14 cellular contexts compared by ENCODE assay signal in the genomic region with DNA sequence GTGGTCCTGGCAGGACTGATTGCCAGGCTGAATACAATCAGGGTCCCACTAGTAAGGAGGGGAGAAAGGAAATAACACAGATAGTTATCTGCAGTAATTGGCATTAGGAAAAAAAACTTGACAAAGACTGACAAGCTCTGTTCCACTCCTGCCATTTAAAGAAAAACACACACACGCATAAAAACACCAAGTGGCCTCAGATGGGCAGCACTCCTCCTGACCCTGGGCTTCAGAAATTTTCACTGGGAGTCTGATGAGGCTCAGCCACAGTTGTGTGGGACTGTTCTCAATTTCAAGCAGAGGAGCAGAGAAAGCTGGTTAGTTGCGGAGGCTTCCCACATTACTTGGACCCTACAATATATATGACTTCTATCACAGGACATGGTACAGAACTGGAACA.
DNase-seq lines count a peak whose midpoint lies in the region; ATAC-seq and TF ChIP-seq lines count a peak whose summit lies in the region.
"Had no signal": no experiment of that assay in that cellular context is flagged by ENCODE, and none has a peak within 500 bp of the region (broad histone marks: within the 10 kb centered on the region; RNA-seq: fewer than 3 reads in every experiment).

No MANE protein-coding gene starts in this region.

- H3K27ac Mint-ChIP-seq in CD4-positive, CD25-positive, alpha-beta regulatory T cell = peak overlapping the region in 2 of 3 donors; percentile 8 to 34
- peak overlapping the region; percentile 41 to 51 for H3K27ac Mint-ChIP-seq in effector memory CD8-positive, alpha-beta T cell
- H3K27ac Mint-ChIP-seq in naive thymus-derived CD8-positive, alpha-beta T cell = peak overlapping the region in 8 of 10 donors; percentile 37 to 78 (median 69)

- BruUV-seq in IMR-90 (replicated peaks; lab: Mats Ljungman, UMichigan) = no TSS peak

- no CpG with 5 or more reads among the region's 2 CpGs for WGBS in IMR-90 (ENCODE audit: extremely low coverage in 2 of 2, insufficient read length in 1 of 2), 2 experiments
- 80 to 84% methylated on average over 2 of the region's 2 CpGs for WGBS in lower leg skin, 2 donors

- no peak overlapping the region for H4K5ac ChIP-seq in IMR-90 (ENCODE audit: low read depth, low read length)

- H3K4me2 ChIP-seq in IMR-90 (ENCODE audit: low read depth, low read length) = no peak overlapping the region

- H3K27ac ChIP-seq in CD4-positive, CD25-positive, alpha-beta regulatory T cell (ENCODE audit: insufficient read depth, low read length, poor library complexity, severe bottlenecking) = no peak overlapping the region
- no peak overlapping the region for H3K27ac ChIP-seq in IMR-90 (ENCODE audit: insufficient read depth, low read length)
- H3K27ac ChIP-seq: lower lobe of right lung had no signal

- H2AFZ ChIP-seq in IMR-90 (replicated peaks; ENCODE audit: low read length, poor library complexity) = no peak overlapping the region

- H3K36me3 Mint-ChIP-seq in CD4-positive, CD25-positive, alpha-beta regulatory T cell = peaks cover 6% of the 10 kb centered on the region
- peaks cover 34% of the 10 kb centered on the region for H3K36me3 Mint-ChIP-seq in effector memory CD8-positive, alpha-beta T cell (ENCODE audit: insufficient read depth)
- peaks cover 0 to 32% (median 13%) of the 10 kb centered on the region in 3 donors for H3K36me3 Mint-ChIP-seq in naive thymus-derived CD8-positive, alpha-beta T cell

- CTCF ChIA-PET in IMR-90 (lab: Yijun Ruan, JAX) = no interaction called here

- intact Hi-C loops in IMR-90 (cut with micrococcal nuclease) = no loop called here
- intact Hi-C loops in lower leg skin (cut with DNase I; ENCODE audit: low total_unique reads) = loop anchor here (10.0 kb wide), 1 partner anchor 1903 kb away; no protein-coding TSS in a partner anchor

- DNase-seq in CD4-positive, CD25-positive, alpha-beta regulatory T cell = no peak
- no peak for DNase-seq in IMR-90
- no peak for DNase-seq in effector memory CD8-positive, alpha-beta T cell
- DNase-seq in naive thymus-derived CD8-positive, alpha-beta T cell = no peak
- DNase-seq in NCI-H2196 (lab: John Stamatoyannopoulos, UW; ENCODE audit: unreplicated experiment) = no peak
- DNase-seq in omental fat pad (ENCODE audit: low spot score) = no peak
- DNase-seq in lower leg skin (ENCODE audit: low spot score in 2 of 2) = no peak
- DNase-seq: activated T-cell treated with anti-CD3 and anti-CD28 coated beads, Interleukin-2, amount 50 U/mL, for 1 hour; EL; lower lobe of right lung; NCI-H510A; nucleus accumbens; spleen had no signal

- H2BK20ac ChIP-seq in IMR-90 (ENCODE audit: low read depth, low read length) = no peak overlapping the region

- H3K27me3 Mint-ChIP-seq in CD4-positive, CD25-positive, alpha-beta regulatory T cell = no peaks in the 10 kb centered on the region
- no peaks in the 10 kb centered on the region for H3K27me3 Mint-ChIP-seq in effector memory CD8-positive, alpha-beta T cell
- H3K27me3 Mint-ChIP-seq in naive thymus-derived CD8-positive, alpha-beta T cell = no peaks in the 10 kb centered on the region

- no peaks in the 10 kb centered on the region for H3K27me3 ChIP-seq in CD4-positive, CD25-positive, alpha-beta regulatory T cell (ENCODE audit: control insufficient read depth, insufficient read depth, low read length)
- no peaks in the 10 kb centered on the region for H3K27me3 ChIP-seq in IMR-90 (ENCODE audit: control insufficient read depth, insufficient read depth, low read length)
- H3K27me3 ChIP-seq: BLaER1 treated with 17β-estradiol and CSF1 and Interleukin-3, amounts not matched to agents 10 nM and 100 nM; spleen had no signal

- TF ChIP-seq POLR2A in IMR-90 (IDR thresholded peaks at IDR 0.05; ENCODE audit: low read depth, low read length) = 0 out of 2 replicates have a peak, but pooled peaks have one; percentile 21
- TF ChIP-seq POLR2A in lower leg skin (IDR thresholded peaks at IDR 0.05) = no peak

- H3K9me3 Mint-ChIP-seq in CD4-positive, CD25-positive, alpha-beta regulatory T cell = peaks cover 0 to 1% (median 0%) of the 10 kb centered on the region in 7 donors
- H3K9me3 Mint-ChIP-seq in effector memory CD8-positive, alpha-beta T cell = no peaks in the 10 kb centered on the region
- no peaks in the 10 kb centered on the region for H3K9me3 Mint-ChIP-seq in naive thymus-derived CD8-positive, alpha-beta T cell

- H3K9me3 ChIP-seq in CD4-positive, CD25-positive, alpha-beta regulatory T cell (ENCODE audit: control insufficient read depth in 2 of 2, low read length in 2 of 2) = no peaks in the 10 kb centered on the region
- no peaks in the 10 kb centered on the region for H3K9me3 ChIP-seq in IMR-90 (ENCODE audit: control insufficient read depth, insufficient read depth, low read length)
- H3K9me3 ChIP-seq: lower lobe of right lung, spleen had no signal

- H3K4me1 Mint-ChIP-seq in CD4-positive, CD25-positive, alpha-beta regulatory T cell = peaks cover 15 to 47% (median 39%) of the 10 kb centered on the region in 4 donors
- H3K4me1 Mint-ChIP-seq in effector memory CD8-positive, alpha-beta T cell (ENCODE audit: low read depth in 2 of 2) = peaks cover 22 to 23% of the 10 kb centered on the region in 2 donors
- H3K4me1 Mint-ChIP-seq in naive thymus-derived CD8-positive, alpha-beta T cell = peaks cover 13 to 55% (median 48%) of the 10 kb centered on the region in 4 donors

- H3K56ac ChIP-seq in IMR-90 (ENCODE audit: extremely low read depth, insufficient read depth, low read length) = no peak overlapping the region

- no peak overlapping the region for H3K4me3 Mint-ChIP-seq in CD4-positive, CD25-positive, alpha-beta regulatory T cell
- no peak overlapping the region for H3K4me3 Mint-ChIP-seq in effector memory CD8-positive, alpha-beta T cell
- H3K4me3 Mint-ChIP-seq in naive thymus-derived CD8-positive, alpha-beta T cell = no peak overlapping the region

- H3K4ac ChIP-seq in IMR-90 (ENCODE audit: low read depth, low read length) = no peak overlapping the region

- H3K9me1 ChIP-seq in IMR-90 (ENCODE audit: insufficient read depth, low read length) = peaks cover 18% of the 10 kb centered on the region

- no peak overlapping the region for H4K8ac ChIP-seq in IMR-90 (ENCODE audit: low read depth in 2 of 2, low read length in 2 of 2)

- TF ChIP-seq CTCF in IMR-90 (conservative IDR thresholded peaks at IDR 0.05; ENCODE audit: low read depth, low read length) (no peak), omental fat pad (IDR thresholded peaks at IDR 0.05) (no peak), lower leg skin (IDR thresholded peaks at IDR 0.05) (no peak)

- H3K4me3 ChIP-seq in CD4-positive, CD25-positive, alpha-beta regulatory T cell (ENCODE audit: low read depth, low read length) = no peak overlapping the region
- no peak overlapping the region for H3K4me3 ChIP-seq in IMR-90 (ENCODE audit: insufficient read depth, low read depth, low read length)
- no peak overlapping the region for H3K4me3 ChIP-seq in lower leg skin (ENCODE audit: low read depth, poor library complexity, severe bottlenecking)
- H3K4me3 ChIP-seq: BLaER1 treated with 17β-estradiol and CSF1 and Interleukin-3, amounts not matched to agents 10 nM and 100 nM; lower lobe of right lung; spleen had no signal

- H3K4me1 ChIP-seq in CD4-positive, CD25-positive, alpha-beta regulatory T cell (ENCODE audit: control insufficient read depth, insufficient read depth, low read length, poor library complexity, severe bottlenecking) = peaks cover 22% of the 10 kb centered on the region
- peaks cover 2% of the 10 kb centered on the region; the same call in 1 of the 2 replicates for H3K4me1 ChIP-seq in IMR-90 (ENCODE audit: control insufficient read depth, insufficient read depth, low read length)

- POLR2A ChIA-PET in IMR-90 (lab: Charles Lee; ENCODE audit: unreplicated experiment) = no interaction called here
- POLR2A ChIA-PET in naive thymus-derived CD8-positive, alpha-beta T cell (lab: Charles Lee) = interaction anchor here (2.0 kb wide), 1 partner anchor 15 kb away, joined by 4 read pairs; no protein-coding TSS in a partner anchor

- H2AK5ac ChIP-seq in IMR-90 (ENCODE audit: low read depth, low read length) = no peak overlapping the region

- no peak overlapping the region for H3K18ac ChIP-seq in IMR-90 (ENCODE audit: low read depth, low read length)

- H3K36me3 ChIP-seq in CD4-positive, CD25-positive, alpha-beta regulatory T cell (ENCODE audit: control insufficient read depth, insufficient read depth, low read length) = peaks cover 15% of the 10 kb centered on the region
- H3K36me3 ChIP-seq in IMR-90 (ENCODE audit: control insufficient read depth, insufficient read depth, low read length) = peaks cover 20% of the 10 kb centered on the region

- H3K14ac ChIP-seq in IMR-90 (replicated peaks; ENCODE audit: low read depth, low read length) = no peak overlapping the region

- H4K20me1 ChIP-seq in IMR-90 (ENCODE audit: insufficient read depth, low read length) = peaks cover 69% of the 10 kb centered on the region

- ATAC-seq in CD4-positive, CD25-positive, alpha-beta regulatory T cell (ENCODE audit: low read depth in 2 of 2) = no peak
- ATAC-seq in IMR-90 (ENCODE audit: low read depth) (no peak), omental fat pad (ENCODE audit: low FRiP score) (no peak)
- ATAC-seq in effector memory CD8-positive, alpha-beta T cell (replicated peaks) = no peak
- ATAC-seq in naive thymus-derived CD8-positive, alpha-beta T cell = peak in 1 of 2 donors; percentile 11

- H2BK5ac ChIP-seq in IMR-90 (ENCODE audit: low read depth, low read length, poor library complexity, severe bottlenecking) = no peak overlapping the region

- H4K91ac ChIP-seq in IMR-90 (ENCODE audit: insufficient read depth, low read depth, low read length) = no peak overlapping the region

- in situ Hi-C loops in IMR-90 (cut with MboI; ENCODE audit: low sequenced_read_pairs) = loop anchor here (10.0 to 25.0 kb wide), 2 partner anchors 107 to 494 kb away; no protein-coding TSS in a partner anchor

- H3K79me1 ChIP-seq in IMR-90 (ENCODE audit: low read depth in 1 of 2, low read length in 2 of 2) = peaks cover 45 to 66% of the 10 kb centered on the region in 2 experiments

- TF ChIP-seq RAD21 in IMR-90 (IDR thresholded peaks at IDR 0.05; ENCODE audit: low read length) = no peak

- no peak overlapping the region for H3K23ac ChIP-seq in IMR-90 (ENCODE audit: low read depth, low read length)

- H2BK15ac ChIP-seq in IMR-90 (ENCODE audit: low read depth, low read length) = no peak overlapping the region

- no peak overlapping the region for H2BK120ac ChIP-seq in IMR-90 (ENCODE audit: low read depth, low read length)

- dilution Hi-C loops in IMR-90 (cut with HindIII; ENCODE audit: low sequenced_read_pairs, unreplicated experiment) = no loop called here

- H3K9ac ChIP-seq in IMR-90 (ENCODE audit: low read depth, low read length) = no peak overlapping the region
- H3K9ac ChIP-seq: BLaER1 treated with 17β-estradiol and CSF1 and Interleukin-3, amounts not matched to agents 10 nM and 100 nM had no signal

- H2AK9ac ChIP-seq in IMR-90 (replicated peaks; ENCODE audit: low read depth, low read length, poor library complexity) = no peak overlapping the region

TF ChIP-seq in IMR-90, 13 proteins besides CTCF, POLR2A, EP300 and RAD21 (continues in another document):
- TF ChIP-seq MAZ (IDR thresholded peaks at IDR 0.05; ENCODE audit: borderline replicate concordance, low read depth, low read length) = no peak
- no peak for TF ChIP-seq CHD1 (IDR thresholded peaks at IDR 0.05; ENCODE audit: low read depth, low read length)
